Comparison of ENCODE assay signal across 20 cellular contexts in genomic region chr1:39321979-39322378, GRCh38.
DNase-seq lines count a peak whose midpoint lies in the region; ATAC-seq and TF ChIP-seq lines count a peak whose summit lies in the region.
"Had no signal": no experiment of that assay in that cellular context is flagged by ENCODE, and none has a peak within 500 bp of the region (broad histone marks: within the 10 kb centered on the region; RNA-seq: fewer than 3 reads in every experiment).

No MANE protein-coding gene starts in this region.

- H3K4me2 ChIP-seq in Karpas-422 (ENCODE audit: low read depth, low read length, poor library complexity, severe bottlenecking), result no peak overlapping the region

- TF ChIP-seq CTCF in lower lobe of right lung (IDR thresholded peaks at IDR 0.05), result no peak

- no peaks in the 10 kb centered on the region for H4K20me1 ChIP-seq in Karpas-422 (ENCODE audit: insufficient read depth, low read depth, low read length)

- H3K36me3 ChIP-seq in lower lobe of right lung, result peaks cover 100% of the 10 kb centered on the region
- H3K36me3 ChIP-seq in Karpas-422 (ENCODE audit: insufficient read depth, low read length), result no peaks in the 10 kb centered on the region
- H3K36me3 ChIP-seq: HAP-1 had no signal

- no peaks in the 10 kb centered on the region for H3K4me1 ChIP-seq in lower lobe of right lung
- peaks cover 5% of the 10 kb centered on the region; the same call in 1 of the 2 replicates for H3K4me1 ChIP-seq in Karpas-422 (ENCODE audit: low read length)
- H3K4me1 ChIP-seq: ascending aorta, foreskin keratinocyte, HAP-1, pancreas had no signal

- no peaks in the 10 kb centered on the region for H3K27me3 ChIP-seq in lower lobe of right lung (ENCODE audit: low read depth)
- H3K27me3 ChIP-seq in Karpas-422 (ENCODE audit: low read length), result no peaks in the 10 kb centered on the region
- H3K27me3 ChIP-seq: ascending aorta, foreskin keratinocyte, pancreas had no signal

- no peaks in the 10 kb centered on the region for H3K9me2 ChIP-seq in Karpas-422 (replicated peaks; ENCODE audit: insufficient read depth, low read length)

- DNase-seq in activated CD4-positive, alpha-beta memory T cell treated with anti-CD3 and anti-CD28 coated beads for 36 hours, result no peak
- DNase-seq in activated CD4-positive, alpha-beta memory T cell treated with anti-CD3 and anti-CD28 coated beads, Interleukin-2, amount 10 ng/mL, durations not matched to agents 7 days and 5 days, result no peak
- DNase-seq in stimulated activated effector memory CD8-positive, alpha-beta T cell treated with anti-CD3 and anti-CD28 coated beads, Interleukin-12 subunit alpha, Interleukin-12 subunit beta, amount 100 ng/mL, for 72 hours (ENCODE audit: low spot score in 2 of 2), result no peak
- DNase-seq in lower lobe of right lung (no peak), COLO668 (lab: John Stamatoyannopoulos, UW; ENCODE audit: unreplicated experiment) (no peak), Karpas-422 (no peak)
- DNase-seq: activated CD4-positive, alpha-beta T cell treated with anti-CD3 and anti-CD28 coated beads, Interleukin-2, amount 50 U/mL, for 1 hour; EL; foreskin keratinocyte; left ventricle myocardium superior; NCI-H748 treated with DMSO at 0.1 percent for 48 hours; pancreas had no signal

- no peak overlapping the region for H3K4me3 Mint-ChIP-seq in activated CD4-positive, alpha-beta memory T cell treated with anti-CD3 and anti-CD28 coated beads for 36 hours
- no peak overlapping the region for H3K4me3 Mint-ChIP-seq in activated CD4-positive, alpha-beta memory T cell treated with anti-CD3 and anti-CD28 coated beads, Interleukin-2, amount 10 ng/mL, durations not matched to agents 7 days and 5 days
- H3K4me3 Mint-ChIP-seq in activated T-helper 17 cell treated with anti-CD3 and anti-CD28 coated beads, Interleukin-2, amount 50 U/mL, for 72 hours, result no peak overlapping the region
- H3K4me3 Mint-ChIP-seq in stimulated activated effector memory CD8-positive, alpha-beta T cell treated with anti-CD3 and anti-CD28 coated beads, Interleukin-12 subunit alpha, Interleukin-12 subunit beta, amount 100 ng/mL, for 72 hours, result no peak overlapping the region
- H3K4me3 Mint-ChIP-seq: CD14-positive monocyte, IgD-negative memory B cell, type B pancreatic cell had no signal

- no peaks in the 10 kb centered on the region for H3K27me3 Mint-ChIP-seq in activated CD4-positive, alpha-beta memory T cell treated with anti-CD3 and anti-CD28 coated beads for 36 hours
- H3K27me3 Mint-ChIP-seq in activated CD4-positive, alpha-beta memory T cell treated with anti-CD3 and anti-CD28 coated beads, Interleukin-2, amount 10 ng/mL, durations not matched to agents 7 days and 5 days, result no peaks in the 10 kb centered on the region
- H3K27me3 Mint-ChIP-seq in activated T-helper 17 cell treated with anti-CD3 and anti-CD28 coated beads, Interleukin-2, amount 50 U/mL, for 72 hours, result no peaks in the 10 kb centered on the region
- H3K27me3 Mint-ChIP-seq: IgD-negative memory B cell, type B pancreatic cell had no signal

- intact Hi-C loops in activated CD4-positive, alpha-beta memory T cell treated with anti-CD3 and anti-CD28 coated beads for 36 hours (cut with micrococcal nuclease), result no loop called here
- intact Hi-C loops in lower lobe of right lung (cut with DNase I), result no loop called here

- H3K27ac ChIP-seq in lower lobe of right lung (no peak overlapping the region), Karpas-422 (ENCODE audit: low read length) (no peak overlapping the region)
- H3K27ac ChIP-seq: ascending aorta, foreskin keratinocyte, pancreas, SK-N-MC had no signal

- peaks cover 24% of the 10 kb centered on the region for H3K4me1 Mint-ChIP-seq in activated CD4-positive, alpha-beta memory T cell treated with anti-CD3 and anti-CD28 coated beads for 36 hours (ENCODE audit: low read depth)
- peaks cover 26% of the 10 kb centered on the region for H3K4me1 Mint-ChIP-seq in activated CD4-positive, alpha-beta memory T cell treated with anti-CD3 and anti-CD28 coated beads, Interleukin-2, amount 10 ng/mL, durations not matched to agents 7 days and 5 days
- peaks cover 12% of the 10 kb centered on the region for H3K4me1 Mint-ChIP-seq in activated T-helper 17 cell treated with anti-CD3 and anti-CD28 coated beads, Interleukin-2, amount 50 U/mL, for 72 hours
- H3K4me1 Mint-ChIP-seq in stimulated activated effector memory CD8-positive, alpha-beta T cell treated with anti-CD3 and anti-CD28 coated beads, Interleukin-12 subunit alpha, Interleukin-12 subunit beta, amount 100 ng/mL, for 72 hours, result peaks cover 12% of the 10 kb centered on the region
- H3K4me1 Mint-ChIP-seq: CD14-positive monocyte had no signal

- no peak overlapping the region for H3K9ac ChIP-seq in Karpas-422 (ENCODE audit: low read length)

- H3K79me2 ChIP-seq in Karpas-422 (ENCODE audit: low read length), result no peaks in the 10 kb centered on the region

- no peak overlapping the region for H2AFZ ChIP-seq in Karpas-422 (ENCODE audit: low read length)

- no peaks in the 10 kb centered on the region for H3K9me3 ChIP-seq in lower lobe of right lung
- no peaks in the 10 kb centered on the region for H3K9me3 ChIP-seq in Karpas-422 (ENCODE audit: low read length)
- H3K9me3 ChIP-seq: ascending aorta, HAP-1, pancreas had no signal

- peak; percentile 60 for ATAC-seq in GM21619 (IDR thresholded peaks at IDR 0.05; ENCODE audit: unreplicated experiment)
- no peak for ATAC-seq in activated T-helper 17 cell treated with anti-CD3 and anti-CD28 coated beads, Interleukin-2, amount 50 U/mL, for 72 hours (replicated peaks)
- no peak for ATAC-seq in stimulated activated effector memory CD8-positive, alpha-beta T cell treated with anti-CD3 and anti-CD28 coated beads, Interleukin-12 subunit alpha, Interleukin-12 subunit beta, amount 100 ng/mL, for 72 hours
- no peak for ATAC-seq in lower lobe of right lung
- ATAC-seq: foreskin keratinocyte, left ventricle myocardium superior, pancreas had no signal

- POLR2A ChIA-PET in activated CD4-positive, alpha-beta memory T cell treated with anti-CD3 and anti-CD28 coated beads for 36 hours (lab: Charles Lee), result no interaction called here
- POLR2A ChIA-PET in activated CD4-positive, alpha-beta memory T cell treated with anti-CD3 and anti-CD28 coated beads, Interleukin-2, amount 10 ng/mL, durations not matched to agents 7 days and 5 days (lab: Charles Lee), result no interaction called here

- peak overlapping the region; percentile 69 for H3K27ac Mint-ChIP-seq in activated CD4-positive, alpha-beta memory T cell treated with anti-CD3 and anti-CD28 coated beads for 36 hours
- H3K27ac Mint-ChIP-seq in activated CD4-positive, alpha-beta memory T cell treated with anti-CD3 and anti-CD28 coated beads, Interleukin-2, amount 10 ng/mL, durations not matched to agents 7 days and 5 days, result no peak overlapping the region
- peak overlapping the region; percentile 62 for H3K27ac Mint-ChIP-seq in activated T-helper 17 cell treated with anti-CD3 and anti-CD28 coated beads, Interleukin-2, amount 50 U/mL, for 72 hours
- peak overlapping the region; percentile 72 for H3K27ac Mint-ChIP-seq in stimulated activated effector memory CD8-positive, alpha-beta T cell treated with anti-CD3 and anti-CD28 coated beads, Interleukin-12 subunit alpha, Interleukin-12 subunit beta, amount 100 ng/mL, for 72 hours
- H3K27ac Mint-ChIP-seq: type B pancreatic cell had no signal

- H3K36me3 Mint-ChIP-seq in activated CD4-positive, alpha-beta memory T cell treated with anti-CD3 and anti-CD28 coated beads for 36 hours, result peaks cover 58% of the 10 kb centered on the region
- peaks cover 64% of the 10 kb centered on the region for H3K36me3 Mint-ChIP-seq in activated CD4-positive, alpha-beta memory T cell treated with anti-CD3 and anti-CD28 coated beads, Interleukin-2, amount 10 ng/mL, durations not matched to agents 7 days and 5 days (ENCODE audit: low read depth)
- H3K36me3 Mint-ChIP-seq in activated T-helper 17 cell treated with anti-CD3 and anti-CD28 coated beads, Interleukin-2, amount 50 U/mL, for 72 hours (ENCODE audit: low read depth), result no peaks in the 10 kb centered on the region
- H3K36me3 Mint-ChIP-seq in stimulated activated effector memory CD8-positive, alpha-beta T cell treated with anti-CD3 and anti-CD28 coated beads, Interleukin-12 subunit alpha, Interleukin-12 subunit beta, amount 100 ng/mL, for 72 hours, result no peaks in the 10 kb centered on the region

- H3K9me3 Mint-ChIP-seq in activated CD4-positive, alpha-beta memory T cell treated with anti-CD3 and anti-CD28 coated beads for 36 hours, result no peaks in the 10 kb centered on the region
- H3K9me3 Mint-ChIP-seq in activated CD4-positive, alpha-beta memory T cell treated with anti-CD3 and anti-CD28 coated beads, Interleukin-2, amount 10 ng/mL, durations not matched to agents 7 days and 5 days, result no peaks in the 10 kb centered on the region
- H3K9me3 Mint-ChIP-seq in activated T-helper 17 cell treated with anti-CD3 and anti-CD28 coated beads, Interleukin-2, amount 50 U/mL, for 72 hours, result no peaks in the 10 kb centered on the region
- H3K9me3 Mint-ChIP-seq in stimulated activated effector memory CD8-positive, alpha-beta T cell treated with anti-CD3 and anti-CD28 coated beads, Interleukin-12 subunit alpha, Interleukin-12 subunit beta, amount 100 ng/mL, for 72 hours, result no peaks in the 10 kb centered on the region
- H3K9me3 Mint-ChIP-seq: CD14-positive monocyte, IgD-negative memory B cell, type B pancreatic cell had no signal

- no peak overlapping the region for H3K4me3 ChIP-seq in lower lobe of right lung
- no peak overlapping the region for H3K4me3 ChIP-seq in Karpas-422 (ENCODE audit: low read length)
- H3K4me3 ChIP-seq: ascending aorta, HAP-1, pancreas, SK-N-MC had no signal

- CTCF ChIA-PET in activated CD4-positive, alpha-beta memory T cell treated with anti-CD3 and anti-CD28 coated beads for 36 hours (lab: Charles Lee), result no interaction called here
- CTCF ChIA-PET in activated CD4-positive, alpha-beta memory T cell treated with anti-CD3 and anti-CD28 coated beads, Interleukin-2, amount 10 ng/mL, durations not matched to agents 7 days and 5 days (lab: Charles Lee), result no interaction called here
